Comparison of ENCODE assay signal across 22 cellular contexts in genomic region chr11:71608272-71608671, GRCh38. TPM values are rescaled to one million over a fixed set of nuclear protein-coding genes. Genes with fewer than 3 reads are reported as not detected.
"Had no signal": no experiment of that assay in that cellular context is flagged by ENCODE, and none has a peak within 500 bp of the region (broad histone marks: within the 10 kb centered on the region; RNA-seq: fewer than 3 reads in every experiment).

No MANE protein-coding gene starts in this region.

RNA-seq across cellular contexts. Expression of gene KRTAP5-11, which starts 25.6 kb away (rescaled TPM):
- total RNA-seq: activated B cell treated with CpG ODN at 0.5 μM for 24 hours; activated CD8-positive, alpha-beta memory T cell treated with anti-CD3 and anti-CD28 coated beads for 36 hours; activated CD8-positive, alpha-beta memory T cell treated with anti-CD3 and anti-CD28 coated beads, Interleukin-2, amount 10 ng/mL, durations not matched to agents 7 days and 5 days; activated CD8-positive, alpha-beta T cell treated with anti-CD3 and anti-CD28 coated beads for 36 hours; activated naive CD4-positive, alpha-beta T cell treated with anti-CD3 and anti-CD28 coated beads for 36 hours; activated naive CD8-positive, alpha-beta T cell treated with anti-CD3 and anti-CD28 coated beads for 36 hours; activated T-helper 1 cell treated with anti-CD3 and anti-CD28 coated beads, Interleukin-12 subunit alpha, Interleukin-12 subunit beta, Interleukin-2, Interleukin-4 antibody, amounts not matched to agents 30 ng/mL and 10 ng/mL and 1 ng/mL, durations not matched to agents 14 hours and 24 hours and 36 hours; activated T-helper 2 cell treated with anti-CD3 and anti-CD28 coated beads, Interferon-gamma antibody, Interleukin-2, Interleukin-4, amounts not matched to agents 10 μg/mL and 5 μg/mL and 100 μg/mL, durations not matched to agents 14 hours and 24 hours and 36 hours; adrenal gland; aorta; body of pancreas; chondrocyte; dermis blood vessel endothelial cell; endothelial cell of umbilical vein; esophagus squamous epithelium; fibroblast of lung; fibroblast of villous mesenchyme; gastroesophageal sphincter; glomerular endothelial cell; T-cell; T-helper 2 cell treated with Interferon-gamma antibody and Interleukin-4, amounts not matched to agents 100 ng/mL and 5 ng/mL, for 36 hours had no signal
- polyA plus RNA-seq: adrenal gland, aorta, endothelial cell of umbilical vein, esophagus, fibroblast of lung had no signal

RNA-seq across cellular contexts. Expression of gene KRTAP5-10, which starts 42.9 kb away (rescaled TPM):
- total RNA-seq: activated CD8-positive, alpha-beta memory T cell treated with anti-CD3 and anti-CD28 coated beads for 36 hours; activated CD8-positive, alpha-beta memory T cell treated with anti-CD3 and anti-CD28 coated beads, Interleukin-2, amount 10 ng/mL, durations not matched to agents 7 days and 5 days; activated CD8-positive, alpha-beta T cell treated with anti-CD3 and anti-CD28 coated beads for 36 hours; activated naive CD4-positive, alpha-beta T cell treated with anti-CD3 and anti-CD28 coated beads for 36 hours; activated naive CD8-positive, alpha-beta T cell treated with anti-CD3 and anti-CD28 coated beads for 36 hours; activated T-helper 1 cell treated with anti-CD3 and anti-CD28 coated beads, Interleukin-12 subunit alpha, Interleukin-12 subunit beta, Interleukin-2, Interleukin-4 antibody, amounts not matched to agents 30 ng/mL and 10 ng/mL and 1 ng/mL, durations not matched to agents 14 hours and 24 hours and 36 hours; activated T-helper 2 cell treated with anti-CD3 and anti-CD28 coated beads, Interferon-gamma antibody, Interleukin-2, Interleukin-4, amounts not matched to agents 10 μg/mL and 5 μg/mL and 100 μg/mL, durations not matched to agents 14 hours and 24 hours and 36 hours; adrenal gland; aorta; body of pancreas; chondrocyte; dermis blood vessel endothelial cell; endothelial cell of umbilical vein; esophagus squamous epithelium; fibroblast of lung; fibroblast of villous mesenchyme; gastroesophageal sphincter; glomerular endothelial cell; T-cell; T-helper 2 cell treated with Interferon-gamma antibody and Interleukin-4, amounts not matched to agents 100 ng/mL and 5 ng/mL, for 36 hours had no signal
- polyA plus RNA-seq: endothelial cell of umbilical vein, fibroblast of lung had no signal
